In the genomic region with DNA sequence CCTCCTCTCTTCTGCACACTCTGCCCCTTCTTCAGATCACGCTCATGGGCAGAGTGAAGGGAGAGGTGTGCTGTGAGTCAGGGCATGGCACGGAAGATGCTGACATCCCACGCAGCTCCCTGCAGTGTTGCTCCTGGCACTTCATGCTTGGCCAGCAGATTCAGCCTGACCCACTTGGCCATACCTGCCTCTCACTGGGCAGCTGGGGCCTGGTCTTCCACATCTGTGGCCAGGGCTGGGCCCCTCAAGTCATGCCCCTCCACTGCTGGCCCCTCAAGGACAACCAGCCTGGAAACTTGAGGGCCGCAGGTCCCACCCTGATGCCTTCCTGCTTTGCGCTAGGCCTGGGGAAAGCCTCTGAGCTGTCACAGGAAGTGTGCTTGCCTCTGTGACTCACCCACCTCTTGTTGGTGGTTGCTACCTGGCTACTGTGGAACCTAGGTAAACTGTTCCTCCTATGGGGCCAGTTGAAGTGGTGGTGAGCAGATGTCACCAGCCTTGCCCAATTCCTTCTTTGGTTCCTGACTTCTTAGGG, we compare ENCODE assay signal across 8 cellular contexts.
A peak's percentile ranks its signal among the peaks of the same experiment; 100 is the strongest.
DNase-seq lines count a peak whose midpoint lies in the region; ATAC-seq lines count a peak whose summit lies in the region.

No MANE protein-coding gene starts in this region.

- no peaks in the 10 kb centered on the region for H3K36me3 ChIP-seq in effector memory CD4-positive, alpha-beta T cell (ENCODE audit: control insufficient read depth, insufficient read depth, low read length)

- peak; percentile 23 for DNase-seq in HPDE6-E6E7 (ENCODE audit: extremely low spot score)
- peak; percentile 23 to 35 for DNase-seq in activated CD8-positive, alpha-beta memory T cell treated with anti-CD3 and anti-CD28 coated beads for 1 hour (ENCODE audit: extremely low read depth in 1 of 2, low read depth in 1 of 2)
- DNase-seq in effector memory CD4-positive, alpha-beta T cell, result peak; percentile 15 to 44 (median 29)
- DNase-seq in stimulated activated CD4-positive, alpha-beta T cell treated with anti-CD3 and anti-CD28 coated beads, TNF-alpha, amount 100 ng/mL, for 24 hours (ENCODE audit: low read depth in 3 of 3), result peak; percentile 19 to 56 (median 40)
- DNase-seq in globus pallidus (ENCODE audit: low spot score), result no peak
- DNase-seq in NCI-H524 treated with DMSO at 0.1 percent for 48 hours (lab: John Stamatoyannopoulos, UW), result no peak

- no peak for ATAC-seq in HG02885 (IDR thresholded peaks at IDR 0.05; ENCODE audit: poor library complexity, unreplicated experiment)
- ATAC-seq in HG03469 (IDR thresholded peaks at IDR 0.05; ENCODE audit: unreplicated experiment), result no peak

- H3K4me3 ChIP-seq in effector memory CD4-positive, alpha-beta T cell (ENCODE audit: insufficient read depth, low read depth, low read length, poor library complexity, severe bottlenecking), result no peak overlapping the region

- peaks cover 11% of the 10 kb centered on the region for H3K4me1 ChIP-seq in effector memory CD4-positive, alpha-beta T cell (ENCODE audit: control insufficient read depth, insufficient read depth, low read length, poor library complexity, severe bottlenecking)

- H3K27ac ChIP-seq in effector memory CD4-positive, alpha-beta T cell (ENCODE audit: insufficient read depth, low read length, poor library complexity, severe bottlenecking), result no peak overlapping the region

- H3K27me3 ChIP-seq in effector memory CD4-positive, alpha-beta T cell (replicated peaks; ENCODE audit: control insufficient read depth, insufficient read depth, low read length, poor library complexity, severe bottlenecking), result no peaks in the 10 kb centered on the region

- H3K9me3 ChIP-seq in effector memory CD4-positive, alpha-beta T cell (ENCODE audit: control insufficient read depth, low read length), result no peaks in the 10 kb centered on the region

Comparison
In these comparisons a context has a peak if more than half of its experiments do, and no peak if none do; other contexts are left out.
1. DNase-seq: peak in HPDE6-E6E7 (single experiment), activated CD8-positive, alpha-beta memory T cell treated with anti-CD3 and anti-CD28 coated beads for 1 hour (2 of 2), effector memory CD4-positive, alpha-beta T cell (3 of 3) and stimulated activated CD4-positive, alpha-beta T cell treated with anti-CD3 and anti-CD28 coated beads, TNF-alpha, amount 100 ng/mL, for 24 hours (3 of 3); none in globus pallidus (single experiment) and NCI-H524 treated with DMSO at 0.1 percent for 48 hours (single experiment).